In genomic region chr3:47578119-47578630, GRCh38 we compare ENCODE assay signal across 8 cellular contexts. TPM values are rescaled to one million over a fixed set of nuclear protein-coding genes. Genes with fewer than 3 reads are reported as not detected.
DNase-seq lines count a peak whose midpoint lies in the region; ATAC-seq and TF ChIP-seq lines count a peak whose summit lies in the region.

No MANE protein-coding gene starts in this region.

- peaks cover 12% of the 10 kb centered on the region for H3K27me3 ChIP-seq in PC-3 (ENCODE audit: low read length)
- no peaks in the 10 kb centered on the region for H3K27me3 ChIP-seq in prostate gland (replicated peaks; ENCODE audit: insufficient read depth)

- H3K9ac ChIP-seq in PC-3 (ENCODE audit: low read length) = no peak overlapping the region

- TF ChIP-seq CTCF in PC-3 (conservative IDR thresholded peaks at IDR 0.05; ENCODE audit: low read depth, low read length) (no peak), prostate gland (IDR thresholded peaks at IDR 0.05) (no peak)

- H3K36me3 ChIP-seq in PC-3 (ENCODE audit: low read depth, low read length) (no peaks in the 10 kb centered on the region), prostate gland (no peaks in the 10 kb centered on the region)

- BruUV-seq in PC-3 (replicated peaks; lab: Mats Ljungman, UMichigan) = no TSS peak

- H3K4me3 ChIP-seq in PC-3 (ENCODE audit: low read length) (peak overlapping the region; percentile 65), prostate gland (peak overlapping the region; percentile 45 to 67)

- TF ChIP-seq POLR2A in prostate gland (IDR thresholded peaks at IDR 0.05) = no peak

- H3K4me2 ChIP-seq in PC-3 (ENCODE audit: low read length) = peak overlapping the region; percentile 87

- H3K9me3 ChIP-seq in PC-3 (ENCODE audit: low read length) (no peaks in the 10 kb centered on the region), prostate gland (no peaks in the 10 kb centered on the region)

- no peaks in the 10 kb centered on the region for H4K20me1 ChIP-seq in PC-3 (ENCODE audit: low read length)

- POLR2A ChIA-PET in PC-3 (lab: Charles Lee; ENCODE audit: unreplicated experiment) = interaction anchor here (0.6 kb wide), 1 partner anchor 29 kb away, joined by 3 read pairs; no protein-coding TSS in a partner anchor

- H3F3A ChIP-seq in PC-3 (ENCODE audit: low read length, unreplicated experiment) = no peaks in the 10 kb centered on the region

- DNase-seq in NCI-H1417 (lab: John Stamatoyannopoulos, UW) (peak in 2 of 3 experiments; percentile 13 to 24), NCI-H1417 treated with DMSO at 0.1 percent for 48 hours (lab: John Stamatoyannopoulos, UW) (no peak), PC-3 (no peak), head of caudate nucleus (peak in 35 of 42 donors; percentile 27 to 79 (median 56)), prostate gland (ENCODE audit: low spot score) (no peak), NCI-H1694 treated with DMSO at 0.1 percent for 48 hours (lab: John Stamatoyannopoulos, UW) (no peak)
- peak; percentile 9 for DNase-seq in activated gamma-delta T cell treated with anti-CD3 and anti-CD28 coated beads, Interleukin-2, amount 50 U/mL, for 16 hours (ENCODE audit: low read depth)

- CTCF ChIA-PET in PC-3 (lab: Charles Lee) = interaction anchor here (0.6 kb wide), 1 partner anchor 56 kb away, joined by 3 read pairs; no protein-coding TSS in a partner anchor

- H3K79me2 ChIP-seq in PC-3 (ENCODE audit: low read length) = no peaks in the 10 kb centered on the region

- H3K4me1 ChIP-seq in PC-3 (ENCODE audit: insufficient read depth, low read length) (no peaks in the 10 kb centered on the region; the same call in 1 of the 2 replicates), prostate gland (replicated peaks) (no peaks in the 10 kb centered on the region)

- peak; percentile 55 for ATAC-seq in PC-3
- no peak for ATAC-seq in GM18520 (IDR thresholded peaks at IDR 0.05; ENCODE audit: unreplicated experiment)

- no peaks in the 10 kb centered on the region for H3K9me2 ChIP-seq in PC-3 (replicated peaks; ENCODE audit: low read length)

- peak overlapping the region; percentile 81 for H2AFZ ChIP-seq in PC-3 (ENCODE audit: low read length)

- intact Hi-C loops in PC-3 (cut with micrococcal nuclease) = no loop called here
- intact Hi-C loops in head of caudate nucleus (cut with DNase I) = no loop called here
- intact Hi-C loops in prostate gland (cut with DNase I) = no loop called here

- 0% methylated on average over 6 of the region's 57 CpGs for WGBS in prostate gland

- H3K27ac ChIP-seq in PC-3 (ENCODE audit: low read length) (no peak overlapping the region), prostate gland (no peak overlapping the region)

RNA-seq across cellular contexts. Expression of gene CSPG5, which starts 0.5 kb away (rescaled TPM):
- total RNA-seq in PC-3 (2014; rRNA removed) (0.66 and 1.2 TPM in 2 replicates), prostate gland (1 to 10 TPM in 1 of 2 donors, under 1 TPM in 1; 0.14 to 1.2 TPM)

Comparison
In these comparisons a context has a peak if more than half of its experiments do, and no peak if none do; other contexts are left out.
1. DNase-seq: peak in NCI-H1417 (2 of 3), activated gamma-delta T cell treated with anti-CD3 and anti-CD28 coated beads, Interleukin-2, amount 50 U/mL, for 16 hours (single experiment) and head of caudate nucleus (35 of 42); none in NCI-H1417 treated with DMSO at 0.1 percent for 48 hours (single experiment), PC-3 (single experiment), prostate gland (single experiment) and NCI-H1694 treated with DMSO at 0.1 percent for 48 hours (single experiment).